In the genomic region with DNA sequence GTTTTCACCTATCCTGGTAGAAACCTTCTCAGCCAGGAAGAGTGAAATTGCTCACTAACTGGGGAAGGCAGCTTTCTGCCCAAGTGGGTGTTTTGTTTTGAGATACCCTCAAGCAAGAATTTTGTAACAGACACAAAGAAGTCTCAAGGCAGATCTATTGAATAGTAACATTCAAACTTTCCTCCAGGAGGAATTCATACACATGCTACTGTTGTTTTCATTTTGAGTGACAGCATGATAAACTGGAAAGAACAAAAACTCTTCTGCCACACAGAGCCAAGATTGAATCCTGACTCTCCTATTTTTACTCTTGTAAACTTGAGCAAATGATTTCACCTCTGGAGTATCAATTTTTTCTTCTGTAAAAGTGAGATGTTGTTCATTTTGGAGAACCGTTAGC, we compare ENCODE assay signal across 15 cellular contexts.
"Had no signal": no experiment of that assay in that cellular context is flagged by ENCODE, and none has a peak within 500 bp of the region (broad histone marks: within the 10 kb centered on the region; RNA-seq: fewer than 3 reads in every experiment).

No MANE protein-coding gene starts in this region.

- H3K9me3 Mint-ChIP-seq: stimulated activated naive CD8-positive, alpha-beta T cell treated with anti-CD3 and anti-CD28 coated beads, Interleukin-15, Interleukin-2, amounts not matched to agents 100 ng/mL and 50 ng/mL, for 24 hours had no signal

- ATAC-seq: right cardiac atrium had no signal

- DNase-seq: activated CD4-positive, alpha-beta T cell treated with anti-CD3 and anti-CD28 coated beads, Interleukin-2, amount 50 U/mL, for 48 hours; activated CD4-positive, CD25-positive, alpha-beta regulatory T cell; activated naive CD4-positive, alpha-beta T cell treated with anti-CD3 and anti-CD28 coated beads, Interleukin-2, amount 10 ng/mL, durations not matched to agents 7 days and 5 days; activated T-cell treated with anti-CD3 and anti-CD28 coated beads, Interleukin-2, amount 50 U/mL, for 48 hours; anterior cingulate cortex; dorsolateral prefrontal cortex; glutamatergic neuron; lower lobe of right lung; midbrain; posterior cingulate gyrus; right cardiac atrium; Right ventricle myocardium superior; stimulated activated CD4-positive, alpha-beta T cell treated with anti-CD3 and anti-CD28 coated beads, Interleukin-2, amount 100 ng/mL, for 48 hours had no signal

- H3K9me3 ChIP-seq: lower lobe of right lung, thyroid gland had no signal

- H3K4me3 Mint-ChIP-seq: activated naive CD4-positive, alpha-beta T cell treated with anti-CD3 and anti-CD28 coated beads, Interleukin-2, amount 10 ng/mL, durations not matched to agents 7 days and 5 days; stimulated activated naive CD8-positive, alpha-beta T cell treated with anti-CD3 and anti-CD28 coated beads, Interleukin-15, Interleukin-2, amounts not matched to agents 100 ng/mL and 50 ng/mL, for 24 hours had no signal

- H3K4me3 ChIP-seq: dorsolateral prefrontal cortex, lower lobe of right lung, thyroid gland had no signal

- H3K4me1 ChIP-seq: thyroid gland had no signal

- H3K36me3 ChIP-seq: lower lobe of right lung, thyroid gland had no signal

- H3K27ac ChIP-seq: dorsolateral prefrontal cortex, lower lobe of right lung, thyroid gland had no signal

- H3K27me3 Mint-ChIP-seq: activated naive CD4-positive, alpha-beta T cell treated with anti-CD3 and anti-CD28 coated beads, Interleukin-2, amount 10 ng/mL, durations not matched to agents 7 days and 5 days; stimulated activated naive CD8-positive, alpha-beta T cell treated with anti-CD3 and anti-CD28 coated beads, Interleukin-15, Interleukin-2, amounts not matched to agents 100 ng/mL and 50 ng/mL, for 24 hours had no signal

- H3K27ac Mint-ChIP-seq: activated naive CD4-positive, alpha-beta T cell treated with anti-CD3 and anti-CD28 coated beads, Interleukin-2, amount 10 ng/mL, durations not matched to agents 7 days and 5 days had no signal

- H3K27me3 ChIP-seq: dorsolateral prefrontal cortex, thyroid gland had no signal
